In genomic region chr1:10474309-10474612, GRCh38 we compare ENCODE assay signal across 10 cellular contexts. TPM values are rescaled to one million over a fixed set of nuclear protein-coding genes. Genes with fewer than 3 reads are reported as not detected.
DNase-seq lines count a peak whose midpoint lies in the region; ATAC-seq and TF ChIP-seq lines count a peak whose summit lies in the region.
"Not testable (repeated sequence)": the region's sequence is repeated elsewhere in the genome, so short reads cannot be mapped to it uniquely, and the experiment has no call there.
"Had no signal": no experiment of that assay in that cellular context is flagged by ENCODE, and none has a peak within 500 bp of the region (broad histone marks: within the 10 kb centered on the region; RNA-seq: fewer than 3 reads in every experiment).

No MANE protein-coding gene starts in this region.

- not testable (repeated sequence) for H4K8ac ChIP-seq in neuronal stem cell (ENCODE audit: low read depth, low read length)

- no CpG with 5 or more reads among the region's 10 CpGs for WGBS in neuronal stem cell (ENCODE audit: extremely low coverage in 2 of 2, insufficient read length in 2 of 2, insufficient replicate concordance in 1 of 2), 2 donors

- not testable (repeated sequence) for H2BK15ac ChIP-seq in neuronal stem cell (ENCODE audit: low read length)

- peaks cover under 1 to 24% (median 9%) of the 10 kb centered on the region in 11 experiments; a peak in 19 of 22 replicates for H3K36me3 ChIP-seq in BLaER1 treated with 17β-estradiol and CSF1 and Interleukin-3, amounts not matched to agents 10 nM and 100 nM
- not testable (repeated sequence) for H3K36me3 ChIP-seq in adipocyte (ENCODE audit: control insufficient read depth, insufficient read depth, low read length, severe bottlenecking); left lung; neuronal stem cell (replicated peaks in 1 of 2; ENCODE audit: control insufficient read depth in 2 of 2, insufficient read depth in 2 of 2, low read length in 2 of 2); subcutaneous abdominal adipose tissue (ENCODE audit: control insufficient read depth in 5 of 5, insufficient read depth in 5 of 5, low read length in 5 of 5)

- not testable (repeated sequence) for H3K36me3 Mint-ChIP-seq in IgD-negative memory B cell; T-helper 2 cell treated with Interferon-gamma antibody and Interleukin-4, amounts not matched to agents 5 μg/mL and 100 μg/mL, for 36 hours (ENCODE audit: low read depth)

- peak overlapping the region; percentile 61 to 92 (median 73) for H3K4me2 ChIP-seq in BLaER1 treated with 17β-estradiol and CSF1 and Interleukin-3, amounts not matched to agents 10 nM and 100 nM
- H3K4me2 ChIP-seq in neuronal stem cell (ENCODE audit: insufficient read depth, low read length, poor library complexity, severe bottlenecking): peak overlapping the region; percentile 37

- peak overlapping the region; percentile 10 to 92 (median 91) for H3K27ac Mint-ChIP-seq in IgD-negative memory B cell
- peak overlapping the region; percentile 56 for H3K27ac Mint-ChIP-seq in T-helper 2 cell treated with Interferon-gamma antibody and Interleukin-4, amounts not matched to agents 5 μg/mL and 100 μg/mL, for 36 hours

- peak overlapping the region in 7 of 11 experiments; percentile 70 to 90 (median 86); a peak in 10 of 22 replicates for H3K9ac ChIP-seq in BLaER1 treated with 17β-estradiol and CSF1 and Interleukin-3, amounts not matched to agents 10 nM and 100 nM
- peak overlapping the region; percentile 91 for H3K9ac ChIP-seq in adipocyte (ENCODE audit: low read length)
- not testable (repeated sequence) for H3K9ac ChIP-seq in neuronal stem cell (ENCODE audit: low read depth, low read length, poor library complexity); subcutaneous abdominal adipose tissue (ENCODE audit: low read length in 5 of 5)

- H3K4me1 ChIP-seq in BLaER1 treated with 17β-estradiol and CSF1 and Interleukin-3, amounts not matched to agents 10 nM and 100 nM: peaks cover 40 to 49% (median 43%) of the 10 kb centered on the region in 10 experiments
- H3K4me1 ChIP-seq in adipocyte (ENCODE audit: control insufficient read depth, insufficient read depth, low read length): peaks cover 29% of the 10 kb centered on the region
- peaks cover 0 to 50% of the 10 kb centered on the region in 2 donors for H3K4me1 ChIP-seq in left lung
- peaks cover 1 to 16% of the 10 kb centered on the region in 2 donors for H3K4me1 ChIP-seq in neuronal stem cell (ENCODE audit: control insufficient read depth in 2 of 2, insufficient read depth in 1 of 2, low read depth in 1 of 2, low read length in 2 of 2)
- H3K4me1 ChIP-seq in subcutaneous abdominal adipose tissue (ENCODE audit: control insufficient read depth in 5 of 5, insufficient read depth in 5 of 5, low read length in 5 of 5): peaks cover 8 to 59% (median 40%) of the 10 kb centered on the region in 5 donors

- H4K91ac ChIP-seq in neuronal stem cell (ENCODE audit: low read depth, low read length, poor library complexity): not testable (repeated sequence)

- H3K4me3 Mint-ChIP-seq in IgD-negative memory B cell: peak overlapping the region; percentile 89 to 95 (median 92)
- peak overlapping the region; percentile 93 for H3K4me3 Mint-ChIP-seq in T-helper 2 cell treated with Interferon-gamma antibody and Interleukin-4, amounts not matched to agents 5 μg/mL and 100 μg/mL, for 36 hours

- H3K14ac ChIP-seq in neuronal stem cell (ENCODE audit: low read length): not testable (repeated sequence)

- not testable (repeated sequence) for H3K18ac ChIP-seq in neuronal stem cell (ENCODE audit: low read length)

- peak overlapping the region; percentile 80 to 92 (median 90) for H3K4me3 ChIP-seq in BLaER1 treated with 17β-estradiol and CSF1 and Interleukin-3, amounts not matched to agents 10 nM and 100 nM
- peak overlapping the region; percentile 98 for H3K4me3 ChIP-seq in adipocyte (ENCODE audit: low read length)
- H3K4me3 ChIP-seq in epithelial cell of esophagus (ENCODE audit: low read length): peak overlapping the region; percentile 81
- H3K4me3 ChIP-seq in left lung: peak overlapping the region; percentile 91 to 94
- H3K4me3 ChIP-seq in neuronal stem cell (ENCODE audit: low read length in 2 of 2): peak overlapping the region in 1 of 2 donors; percentile 95
- peak overlapping the region; percentile 72 to 94 (median 88) for H3K4me3 ChIP-seq in subcutaneous abdominal adipose tissue (ENCODE audit: low read depth in 1 of 5, low read length in 5 of 5)

- peaks cover 0 to 55% (median 17%) of the 10 kb centered on the region in 11 experiments; a peak in 15 of 22 replicates for H4K20me1 ChIP-seq in BLaER1 treated with 17β-estradiol and CSF1 and Interleukin-3, amounts not matched to agents 10 nM and 100 nM

- TF ChIP-seq CTCF in epithelial cell of esophagus (IDR thresholded peaks at IDR 0.05; ENCODE audit: insufficient read depth, low read depth, low read length, missing control alignments); left lung (IDR thresholded peaks at IDR 0.05): not testable (repeated sequence)

- H3K9me3 Mint-ChIP-seq in IgD-negative memory B cell; T-helper 2 cell treated with Interferon-gamma antibody and Interleukin-4, amounts not matched to agents 5 μg/mL and 100 μg/mL, for 36 hours: not testable (repeated sequence)

- H3K27ac ChIP-seq in BLaER1 treated with 17β-estradiol and CSF1 and Interleukin-3, amounts not matched to agents 10 nM and 100 nM: peak overlapping the region in 8 of 11 experiments; percentile 68 to 84 (median 75); a peak in 13 of 22 replicates
- peak overlapping the region in 1 of 2 donors; percentile 75 for H3K27ac ChIP-seq in left lung
- not testable (repeated sequence) for H3K27ac ChIP-seq in neuronal stem cell (replicated peaks; ENCODE audit: low read length)
- H3K27ac ChIP-seq in subcutaneous abdominal adipose tissue (ENCODE audit: low read depth, low read length): peak overlapping the region; percentile 90

- ATAC-seq in left lung: not testable (repeated sequence)

- not testable (repeated sequence) for H2BK12ac ChIP-seq in neuronal stem cell (ENCODE audit: low read length)

- H3K23ac ChIP-seq in neuronal stem cell (ENCODE audit: low read depth, low read length, poor library complexity): not testable (repeated sequence)

- not testable (repeated sequence) for H3K9me3 ChIP-seq in BLaER1 treated with 17β-estradiol and CSF1 and Interleukin-3, amounts not matched to agents 10 nM and 100 nM (replicated peaks in 1 of 11); adipocyte (ENCODE audit: control insufficient read depth, low read length); left lung; neuronal stem cell (replicated peaks in 1 of 2; ENCODE audit: control insufficient read depth in 2 of 2, insufficient read depth in 1 of 2, low read depth in 1 of 2, low read length in 2 of 2); subcutaneous abdominal adipose tissue (ENCODE audit: control insufficient read depth in 5 of 5, low read length in 5 of 5)

- H2BK5ac ChIP-seq in neuronal stem cell (ENCODE audit: low read length): not testable (repeated sequence)

- not testable (repeated sequence) for H3K4ac ChIP-seq in neuronal stem cell (ENCODE audit: low read length)

- intact Hi-C loops in left lung (cut with DNase I): not testable (repeated sequence)

- H3K79me1 ChIP-seq in neuronal stem cell (ENCODE audit: low read depth, low read length): not testable (repeated sequence)

- peak overlapping the region; percentile 86 for H2AFZ ChIP-seq in neuronal stem cell (ENCODE audit: low read length)

- not testable (repeated sequence) for DNase-seq in T-helper 2 cell treated with Interferon-gamma antibody and Interleukin-4, amounts not matched to agents 5 μg/mL and 100 μg/mL, for 36 hours (ENCODE audit: low spot score); adipocyte (ENCODE audit: low read depth); epithelial cell of esophagus (ENCODE audit: low read depth); left lung; neuronal stem cell (ENCODE audit: low spot score)

- H3K27me3 Mint-ChIP-seq in IgD-negative memory B cell; T-helper 2 cell treated with Interferon-gamma antibody and Interleukin-4, amounts not matched to agents 5 μg/mL and 100 μg/mL, for 36 hours (ENCODE audit: low read depth): not testable (repeated sequence)

- H2AK5ac ChIP-seq in neuronal stem cell (ENCODE audit: low read depth, low read length): not testable (repeated sequence)

- H3K27me3 ChIP-seq in BLaER1 treated with 17β-estradiol and CSF1 and Interleukin-3, amounts not matched to agents 10 nM and 100 nM; adipocyte (replicated peaks; ENCODE audit: control insufficient read depth, insufficient read depth, low read length); left lung; neuronal stem cell (ENCODE audit: control insufficient read depth in 3 of 3, insufficient read depth in 3 of 3, low read depth in 1 of 3, low read length in 3 of 3); subcutaneous abdominal adipose tissue (ENCODE audit: control insufficient read depth in 5 of 5, insufficient read depth in 4 of 5, low read length in 5 of 5): not testable (repeated sequence)

- peaks cover 29 to 40% (median 35%) of the 10 kb centered on the region in 3 donors for H3K4me1 Mint-ChIP-seq in IgD-negative memory B cell
- peaks cover 29% of the 10 kb centered on the region for H3K4me1 Mint-ChIP-seq in T-helper 2 cell treated with Interferon-gamma antibody and Interleukin-4, amounts not matched to agents 5 μg/mL and 100 μg/mL, for 36 hours (ENCODE audit: low read depth)

- not testable (repeated sequence) for H2BK120ac ChIP-seq in neuronal stem cell (ENCODE audit: low read depth, low read length)

RNA-seq across cellular contexts. Expression of gene PEX14, which starts 0.5 kb away (rescaled TPM):
- polyA plus RNA-seq in IgD-negative memory B cell: 7.6 TPM
- 10 to 100 TPM; 18.9 to 20.8 TPM for total RNA-seq in left lung
- polyA plus RNA-seq in neuronal stem cell (2013, experiment 1 of 2): 24.5 TPM
- polyA plus RNA-seq in neuronal stem cell (2013, experiment 2 of 2): 24.4 TPM

RNA-seq across cellular contexts. Expression of gene DFFA, which starts 1.9 kb away (rescaled TPM):
- polyA plus RNA-seq in IgD-negative memory B cell: 37.5 TPM
- total RNA-seq in left lung: 10 to 100 TPM; 37.6 to 38.5 TPM
- 40.1 TPM for polyA plus RNA-seq in neuronal stem cell (2013, experiment 1 of 2)
- 41.7 TPM for polyA plus RNA-seq in neuronal stem cell (2013, experiment 2 of 2)

RNA-seq across cellular contexts. Expression of gene CORT, which starts 24.4 kb away (rescaled TPM):
- not detected for polyA plus RNA-seq in IgD-negative memory B cell
- under 1 TPM; 0.37 to 0.44 TPM for total RNA-seq in left lung
- polyA plus RNA-seq in neuronal stem cell (2013, experiment 1 of 2): 2.8 TPM
- polyA plus RNA-seq in neuronal stem cell (2013, experiment 2 of 2): 2.8 TPM
- total RNA-seq: renal cortical epithelial cell had no signal
- polyA plus RNA-seq: aorta had no signal

RNA-seq across cellular contexts. Expression of gene CENPS, which starts 44.0 kb away (rescaled TPM):
- 12.3 TPM for polyA plus RNA-seq in IgD-negative memory B cell
- total RNA-seq in left lung: 10 to 100 TPM; 13.5 to 17.6 TPM
- polyA plus RNA-seq in neuronal stem cell (2013, experiment 1 of 2): 25.9 TPM
- polyA plus RNA-seq in neuronal stem cell (2013, experiment 2 of 2): 26.8 TPM
